Comparison of ENCODE assay signal across 11 cellular contexts in the genomic region with DNA sequence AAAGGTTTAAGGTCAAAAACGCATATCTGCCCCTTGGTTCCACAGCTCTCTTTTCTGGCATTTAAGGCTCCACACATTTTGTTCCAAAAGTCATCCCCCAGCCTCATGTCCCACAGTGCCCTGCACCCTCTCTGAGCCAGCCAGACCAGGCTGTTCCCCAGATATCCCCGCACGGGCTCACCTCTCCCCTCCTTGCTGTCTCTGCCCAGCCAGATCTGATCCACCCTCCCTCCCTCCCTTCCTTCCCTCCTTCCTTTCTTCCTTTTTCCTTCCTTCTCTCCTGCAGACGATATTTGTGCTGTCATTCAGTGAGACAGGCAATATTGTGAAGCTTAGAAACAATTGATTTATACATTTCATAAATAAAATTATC. TPM values are rescaled to one million over a fixed set of nuclear protein-coding genes. Genes with fewer than 3 reads are reported as not detected.
DNase-seq lines count a peak whose midpoint lies in the region; ATAC-seq and TF ChIP-seq lines count a peak whose summit lies in the region.
"Had no signal": no experiment of that assay in that cellular context is flagged by ENCODE, and none has a peak within 500 bp of the region (broad histone marks: within the 10 kb centered on the region; RNA-seq: fewer than 3 reads in every experiment).

No MANE protein-coding gene starts in this region.

- no peak overlapping the region for H3K9ac ChIP-seq in rectal smooth muscle tissue (ENCODE audit: low read length)

- 51 to 59% (median 56%) methylated on average over 4 of the region's 4 CpGs for WGBS in adrenal gland, 4 donors

- H3K9me3 ChIP-seq in adrenal gland (replicated peaks in 1 of 3), result no peaks in the 10 kb centered on the region
- no peaks in the 10 kb centered on the region for H3K9me3 ChIP-seq in right atrium auricular region

- H3K4me3 ChIP-seq in AG04449 (ENCODE audit: low read depth, low read length), result peak overlapping the region; percentile 36; the same call in 1 of the 2 replicates
- no peak overlapping the region for H3K4me3 ChIP-seq in adrenal gland
- peak overlapping the region in 1 of 2 donors; percentile 12 for H3K4me3 ChIP-seq in right atrium auricular region
- no peak overlapping the region for H3K4me3 ChIP-seq in rectal smooth muscle tissue (ENCODE audit: low read length)

- peaks cover 0 to 20% of the 10 kb centered on the region in 2 donors for H3K4me1 ChIP-seq in adrenal gland (replicated peaks in 1 of 2)
- peaks cover 0 to 31% of the 10 kb centered on the region in 2 donors for H3K4me1 ChIP-seq in right atrium auricular region
- peaks cover 29% of the 10 kb centered on the region for H3K4me1 ChIP-seq in rectal smooth muscle tissue (ENCODE audit: control insufficient read depth, insufficient read depth, low read length)

- H3K27ac ChIP-seq in adrenal gland (peak overlapping the region in 4 of 5 donors; percentile 36 to 95 (median 82)), right atrium auricular region (peak overlapping the region; percentile 91 to 94), rectal smooth muscle tissue (ENCODE audit: low read depth, low read length) (peak overlapping the region; percentile 99)

- no peaks in the 10 kb centered on the region for H3K27me3 ChIP-seq in adrenal gland
- no peaks in the 10 kb centered on the region for H3K27me3 ChIP-seq in right atrium auricular region
- H3K27me3 ChIP-seq in rectal smooth muscle tissue (ENCODE audit: control insufficient read depth, insufficient read depth, low read length), result no peaks in the 10 kb centered on the region

- CTCF ChIA-PET in AG04449 (lab: Yijun Ruan, JAX), result interaction anchor here (0.8 to 4.0 kb wide), 17 partner anchors 9 to 225 kb away, joined by 3 to 39 read pairs (median 5); partner anchors contain the start of gene RPL26L1

- intact Hi-C loops in adrenal gland (cut with DNase I), result no loop called here

- no peaks in the 10 kb centered on the region for H3K36me3 ChIP-seq in adrenal gland (replicated peaks in 1 of 2)
- H3K36me3 ChIP-seq in right atrium auricular region, result no peaks in the 10 kb centered on the region
- no peaks in the 10 kb centered on the region for H3K36me3 ChIP-seq in rectal smooth muscle tissue (ENCODE audit: control insufficient read depth, insufficient read depth, low read length)

- no peak for TF ChIP-seq POLR2A in adrenal gland (IDR thresholded peaks at IDR 0.05)

- DNase-seq in AG04449 (ENCODE audit: low read depth, low spot score), result no peak
- no peak for DNase-seq in adrenal gland
- DNase-seq in right atrium auricular region (ENCODE audit: low spot score), result no peak
- no peak for DNase-seq in NCI-H146 (lab: John Stamatoyannopoulos, UW)
- DNase-seq in ACHN, result no peak
- DNase-seq in NCI-H526 (lab: John Stamatoyannopoulos, UW), result no peak
- DNase-seq: activated CD8-positive, alpha-beta T cell treated with anti-CD3 and anti-CD28 coated beads, Interleukin-2, amount 10 ng/mL, durations not matched to agents 7 days and 5 days; GDM1; stimulated activated CD8-positive, alpha-beta memory T cell treated with anti-CD3 and anti-CD28 coated beads, Interleukin-4, amount 100 ng/mL, for 48 hours had no signal

- TF ChIP-seq CTCF in AG04449 (IDR thresholded peaks at IDR 0.05; ENCODE audit: insufficient read depth, low read length, missing control alignments) (no peak), adrenal gland (IDR thresholded peaks at IDR 0.05) (no peak), right atrium auricular region (IDR thresholded peaks at IDR 0.05) (no peak)

- ATAC-seq in HG03045 (IDR thresholded peaks at IDR 0.05; ENCODE audit: unreplicated experiment), result no peak
- ATAC-seq: activated CD8-positive, alpha-beta T cell treated with anti-CD3 and anti-CD28 coated beads, Interleukin-2, amount 10 ng/mL, durations not matched to agents 7 days and 5 days had no signal

- in situ Hi-C loops in ACHN (cut with HindIII; ENCODE audit: low pct_ligation_motif_present, low pct_unique_long_range_greater_than_20kb, low sequenced_read_pairs), result no loop called here

- POLR2A ChIA-PET in AG04449 (lab: Yijun Ruan, JAX), result interaction anchor here (0.8 to 2.9 kb wide), 10 partner anchors 31 to 225 kb away, joined by 3 to 58 read pairs (median 4); partner anchors contain the start of genes DUSP1 and RPL26L1

RNA-seq across cellular contexts. Expression of gene DUSP1, which starts 37.0 kb away (rescaled TPM):
- total RNA-seq in adrenal gland, result 100 to 1,000 TPM in 7 of 8 donors, 10 to 100 TPM in 1; 60.5 to 603 (median 339) TPM
- 100 to 1,000 TPM in 1 of 3 donors, 10 to 100 TPM in 2; 59.5 to 107 (median 77.1) TPM for polyA plus RNA-seq in adrenal gland
- 100 to 1,000 TPM; 804 to 819 TPM for total RNA-seq in right atrium auricular region
